Comparison of ENCODE assay signal across 1 cellular context in the genomic region with DNA sequence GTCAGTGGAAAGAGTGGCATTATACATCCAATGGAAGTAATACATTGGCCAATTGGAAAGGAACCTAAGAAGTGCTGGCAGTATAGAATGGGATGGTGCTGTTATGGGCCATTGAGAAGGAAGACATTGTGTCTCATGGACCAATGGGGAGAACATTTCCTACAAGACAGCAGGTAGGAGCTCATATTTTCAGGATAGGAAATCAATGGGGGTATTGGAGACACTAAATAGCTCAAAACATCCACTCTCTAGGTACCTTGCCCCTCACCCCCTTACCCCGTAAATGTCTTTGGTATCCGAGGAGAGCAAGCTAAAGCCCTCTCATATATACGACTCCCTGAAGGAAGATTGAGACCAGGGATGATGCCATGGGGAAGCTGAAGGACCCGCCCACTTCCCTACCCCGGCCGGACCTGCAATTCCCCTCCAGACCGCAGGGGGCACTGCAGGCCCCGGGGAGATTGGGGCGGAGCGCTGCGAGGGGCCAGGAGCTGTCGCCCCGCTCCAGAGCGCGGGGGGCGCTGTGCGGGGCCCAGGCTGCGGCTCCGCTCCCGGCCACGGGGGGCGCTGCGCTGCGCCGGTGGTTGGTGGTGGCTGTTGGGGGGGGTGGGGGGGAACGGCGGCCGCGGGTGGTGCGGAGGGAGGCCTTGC.
TF ChIP-seq lines count a peak whose summit lies in the region.

A gene with protein sequence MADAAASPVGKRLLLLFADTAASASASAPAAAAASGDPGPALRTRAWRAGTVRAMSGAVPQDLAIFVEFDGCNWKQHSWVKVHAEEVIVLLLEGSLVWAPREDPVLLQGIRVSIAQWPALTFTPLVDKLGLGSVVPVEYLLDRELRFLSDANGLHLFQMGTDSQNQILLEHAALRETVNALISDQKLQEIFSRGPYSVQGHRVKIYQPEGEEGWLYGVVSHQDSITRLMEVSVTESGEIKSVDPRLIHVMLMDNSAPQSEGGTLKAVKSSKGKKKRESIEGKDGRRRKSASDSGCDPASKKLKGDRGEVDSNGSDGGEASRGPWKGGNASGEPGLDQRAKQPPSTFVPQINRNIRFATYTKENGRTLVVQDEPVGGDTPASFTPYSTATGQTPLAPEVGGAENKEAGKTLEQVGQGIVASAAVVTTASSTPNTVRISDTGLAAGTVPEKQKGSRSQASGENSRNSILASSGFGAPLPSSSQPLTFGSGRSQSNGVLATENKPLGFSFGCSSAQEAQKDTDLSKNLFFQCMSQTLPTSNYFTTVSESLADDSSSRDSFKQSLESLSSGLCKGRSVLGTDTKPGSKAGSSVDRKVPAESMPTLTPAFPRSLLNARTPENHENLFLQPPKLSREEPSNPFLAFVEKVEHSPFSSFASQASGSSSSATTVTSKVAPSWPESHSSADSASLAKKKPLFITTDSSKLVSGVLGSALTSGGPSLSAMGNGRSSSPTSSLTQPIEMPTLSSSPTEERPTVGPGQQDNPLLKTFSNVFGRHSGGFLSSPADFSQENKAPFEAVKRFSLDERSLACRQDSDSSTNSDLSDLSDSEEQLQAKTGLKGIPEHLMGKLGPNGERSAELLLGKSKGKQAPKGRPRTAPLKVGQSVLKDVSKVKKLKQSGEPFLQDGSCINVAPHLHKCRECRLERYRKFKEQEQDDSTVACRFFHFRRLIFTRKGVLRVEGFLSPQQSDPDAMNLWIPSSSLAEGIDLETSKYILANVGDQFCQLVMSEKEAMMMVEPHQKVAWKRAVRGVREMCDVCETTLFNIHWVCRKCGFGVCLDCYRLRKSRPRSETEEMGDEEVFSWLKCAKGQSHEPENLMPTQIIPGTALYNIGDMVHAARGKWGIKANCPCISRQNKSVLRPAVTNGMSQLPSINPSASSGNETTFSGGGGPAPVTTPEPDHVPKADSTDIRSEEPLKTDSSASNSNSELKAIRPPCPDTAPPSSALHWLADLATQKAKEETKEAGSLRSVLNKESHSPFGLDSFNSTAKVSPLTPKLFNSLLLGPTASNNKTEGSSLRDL (N-terminal part only) (plus strand): TSS at position 615 of the 651 bp plus-strand sequence. CDS start 111 bp downstream, outside the sequence.

TF ChIP-seq in K562, 482 proteins besides CTCF, POLR2A, EP300 and RAD21 (continued from another document and continues in another):
- peak; percentile 29 for TF ChIP-seq PRDM10 (IDR thresholded peaks at IDR 0.05; ENCODE audit: partially characterized antibody)
- peak; percentile 73 for TF ChIP-seq SNIP1 (IDR thresholded peaks at IDR 0.05; ENCODE audit: low read depth)
- TF ChIP-seq MEF2A (IDR thresholded peaks at IDR 0.05; ENCODE audit: control insufficient read depth, low read depth, low read length): no peak
- no peak for TF ChIP-seq ZBTB5 (IDR thresholded peaks at IDR 0.05)
- no peak for TF ChIP-seq ELK1 (CRISPR knock-in tag; IDR thresholded peaks at IDR 0.05)
- 0 out of 2 replicates have a peak, but pooled peaks have one; percentile 71 for TF ChIP-seq TCF7 (IDR thresholded peaks at IDR 0.05; ENCODE audit: borderline replicate concordance)
- no peak for TF ChIP-seq MCM3 (IDR thresholded peaks at IDR 0.05)
- TF ChIP-seq E2F8 (IDR thresholded peaks at IDR 0.05; ENCODE audit: low read depth, partially characterized antibody): no peak
- TF ChIP-seq CTBP1 (IDR thresholded peaks at IDR 0.05; ENCODE audit: borderline replicate concordance): no peak; the same call in none of the 2 replicates
- TF ChIP-seq MEF2D (tag; conservative IDR thresholded peaks at IDR 0.05; ENCODE audit: low read depth): no peak
- peak; percentile 41 for TF ChIP-seq NCOR1 (IDR thresholded peaks at IDR 0.05)
- no peak for TF ChIP-seq GATA2 (CRISPR knock-in tag; IDR thresholded peaks at IDR 0.05)
- TF ChIP-seq ZNF785 (CRISPR knock-in tag; IDR thresholded peaks at IDR 0.05): no peak
- no peak for TF ChIP-seq ZNF23 (CRISPR knock-in tag; IDR thresholded peaks at IDR 0.05)
- TF ChIP-seq MIER1 (IDR thresholded peaks at IDR 0.05; ENCODE audit: low read depth): no peak
- peak; percentile 74 for TF ChIP-seq JUND (IDR thresholded peaks at IDR 0.05; ENCODE audit: borderline replicate concordance, low read depth, low read length)
- TF ChIP-seq JUND (tag; IDR thresholded peaks at IDR 0.05; ENCODE audit: borderline replicate concordance, low read depth, low read length): no peak; the same call in 2 of the 3 replicates
- no peak for TF ChIP-seq STAG1 (CRISPR knock-in tag; IDR thresholded peaks at IDR 0.05; ENCODE audit: borderline replicate concordance)
- no peak for TF ChIP-seq ZFP30 (CRISPR knock-in tag; IDR thresholded peaks at IDR 0.05; ENCODE audit: borderline replicate concordance)
- peak; percentile 83 for TF ChIP-seq ZNF592 (IDR thresholded peaks at IDR 0.05)
- TF ChIP-seq HNRNPK (IDR thresholded peaks at IDR 0.05; ENCODE audit: low read depth, low read length, poor library complexity, severe bottlenecking): peak; percentile 77
- no peak for TF ChIP-seq RERE (CRISPR knock-in tag; IDR thresholded peaks at IDR 0.05; ENCODE audit: borderline replicate concordance)
- no peak for TF ChIP-seq FOXK2 (conservative IDR thresholded peaks at IDR 0.05 in 1 of 2, IDR thresholded peaks at IDR 0.05 in 1 of 2; ENCODE audit: low read depth in 2 of 2)
- 0 out of 2 replicates have a peak, but pooled peaks have one; percentile 49 for TF ChIP-seq ZNF830 (CRISPR knock-in tag; IDR thresholded peaks at IDR 0.05)
- no peak for TF ChIP-seq ZNF668 (CRISPR knock-in tag; IDR thresholded peaks at IDR 0.05)
